26 cellular contexts compared by ENCODE assay signal in genomic region chr3:152638217-152638616, GRCh38.
"Had no signal": no experiment of that assay in that cellular context is flagged by ENCODE, and none has a peak within 500 bp of the region (broad histone marks: within the 10 kb centered on the region; RNA-seq: fewer than 3 reads in every experiment).

No MANE protein-coding gene starts in this region.

- H3K27me3 Mint-ChIP-seq: progenitor cell of endocrine pancreas had no signal

- H3K4me1 Mint-ChIP-seq: activated T-helper 17 cell treated with anti-CD3 and anti-CD28 coated beads, Interleukin-2, amount 50 U/mL, for 72 hours; endodermal cell; naive thymus-derived CD4-positive, alpha-beta T cell; T-cell had no signal

- H3K4me3 Mint-ChIP-seq: activated CD8-positive, alpha-beta T cell treated with anti-CD3 and anti-CD28 coated beads, Interleukin-2, amount 10 ng/mL, durations not matched to agents 7 days and 5 days; activated T-cell treated with anti-CD3 and anti-CD28 coated beads, Interleukin-2, amount 50 U/mL, for 24 hours; activated T-helper 17 cell treated with anti-CD3 and anti-CD28 coated beads, Interleukin-2, amount 50 U/mL, for 72 hours; endodermal cell; naive thymus-derived CD4-positive, alpha-beta T cell; neural crest cell; T-cell; T-helper 2 cell treated with Interferon-gamma antibody and Interleukin-4, amounts not matched to agents 5 μg/mL and 100 μg/mL, for 36 hours had no signal

- H3K36me3 Mint-ChIP-seq: activated naive CD4-positive, alpha-beta T cell treated with anti-CD3 and anti-CD28 coated beads, Interleukin-2, amount 50 U/mL, for 72 hours; naive thymus-derived CD4-positive, alpha-beta T cell; T-cell had no signal

- H3K27me3 ChIP-seq: ascending aorta, brain microvascular endothelial cell, tibial artery had no signal

- H3K9me3 ChIP-seq: ascending aorta, lower lobe of right lung, tibial artery had no signal

- H3K27ac ChIP-seq: ascending aorta, brain microvascular endothelial cell, coronary artery, lower lobe of right lung, tibial artery, WERI-Rb-1 had no signal

- H3K36me3 ChIP-seq: ascending aorta, brain microvascular endothelial cell, lower lobe of right lung, tibial artery, WERI-Rb-1 had no signal

- H3K4me1 ChIP-seq: ascending aorta, lower lobe of right lung, tibial artery had no signal

- H3K4me3 ChIP-seq: ascending aorta, coronary artery, lower lobe of right lung, tibial artery had no signal

- H3K9me3 Mint-ChIP-seq: activated naive CD4-positive, alpha-beta T cell treated with anti-CD3 and anti-CD28 coated beads, Interleukin-2, amount 50 U/mL, for 72 hours; activated T-cell treated with anti-CD3 and anti-CD28 coated beads, Interleukin-2, amount 50 U/mL, for 24 hours; activated T-helper 17 cell treated with anti-CD3 and anti-CD28 coated beads, Interleukin-2, amount 50 U/mL, for 72 hours; endodermal cell; neural crest cell; T-helper 2 cell treated with Interferon-gamma antibody and Interleukin-4, amounts not matched to agents 5 μg/mL and 100 μg/mL, for 36 hours had no signal

- DNase-seq: activated CD4-positive, alpha-beta T cell treated with anti-CD3 and anti-CD28 coated beads for 1 hour; activated CD4-positive, alpha-beta T cell treated with anti-CD3 and anti-CD28 coated beads, Interleukin-2, amount 50 U/mL, for 1 hour; activated CD8-positive, alpha-beta T cell treated with anti-CD3 and anti-CD28 coated beads, Interleukin-2, amount 10 ng/mL, durations not matched to agents 7 days and 5 days; activated T-cell treated with anti-CD3 and anti-CD28 coated beads, Interleukin-2, amount 50 U/mL, for 24 hours; brain microvascular endothelial cell; endodermal cell; foreskin fibroblast; head of caudate nucleus; islet precursor cell; left colon; lower lobe of right lung; naive thymus-derived CD4-positive, alpha-beta T cell; retina; stimulated activated CD4-positive, alpha-beta T cell treated with anti-CD3 and anti-CD28 coated beads, Interleukin-12 subunit alpha, Interleukin-12 subunit beta, amount 100 ng/mL, for 4 hours; stimulated activated CD4-positive, alpha-beta T cell treated with anti-CD3 and anti-CD28 coated beads, Interleukin-4, amount 100 ng/mL, for 4 hours; stimulated activated naive CD8-positive, alpha-beta T cell treated with anti-CD3 and anti-CD28 coated beads, Interleukin-15, Interleukin-2, amounts not matched to agents 100 U/mL and 50 U/mL, for 24 hours; T-cell; tibial artery; WERI-Rb-1 had no signal

- H3K27ac Mint-ChIP-seq: activated CD8-positive, alpha-beta T cell treated with anti-CD3 and anti-CD28 coated beads, Interleukin-2, amount 10 ng/mL, durations not matched to agents 7 days and 5 days; activated naive CD4-positive, alpha-beta T cell treated with anti-CD3 and anti-CD28 coated beads, Interleukin-2, amount 50 U/mL, for 72 hours; activated T-cell treated with anti-CD3 and anti-CD28 coated beads, Interleukin-2, amount 50 U/mL, for 24 hours; activated T-helper 17 cell treated with anti-CD3 and anti-CD28 coated beads, Interleukin-2, amount 50 U/mL, for 72 hours; endodermal cell; naive thymus-derived CD4-positive, alpha-beta T cell; progenitor cell of endocrine pancreas; T-cell; T-helper 2 cell treated with Interferon-gamma antibody and Interleukin-4, amounts not matched to agents 5 μg/mL and 100 μg/mL, for 36 hours had no signal

- ATAC-seq: activated CD8-positive, alpha-beta T cell treated with anti-CD3 and anti-CD28 coated beads, Interleukin-2, amount 10 ng/mL, durations not matched to agents 7 days and 5 days; activated naive CD4-positive, alpha-beta T cell treated with anti-CD3 and anti-CD28 coated beads, Interleukin-2, amount 50 U/mL, for 72 hours; activated T-helper 17 cell treated with anti-CD3 and anti-CD28 coated beads, Interleukin-2, amount 50 U/mL, for 72 hours; left colon; lower lobe of right lung; naive thymus-derived CD4-positive, alpha-beta T cell; stimulated activated naive CD8-positive, alpha-beta T cell treated with anti-CD3 and anti-CD28 coated beads, Interleukin-15, Interleukin-2, amounts not matched to agents 100 U/mL and 50 U/mL, for 24 hours; T-cell had no signal
